In genomic region chr11:3021125-3021524, GRCh38 we compare ENCODE assay signal across 9 cellular contexts. TPM values are rescaled to one million over a fixed set of nuclear protein-coding genes. Genes with fewer than 3 reads are reported as not detected.
DNase-seq lines count a peak whose midpoint lies in the region; TF ChIP-seq lines count a peak whose summit lies in the region.
"Had no signal": no experiment of that assay in that cellular context is flagged by ENCODE, and none has a peak within 500 bp of the region (broad histone marks: within the 10 kb centered on the region; RNA-seq: fewer than 3 reads in every experiment).

No MANE protein-coding gene starts in this region.

- H3K9ac ChIP-seq in colonic mucosa (ENCODE audit: low read depth in 2 of 2, low read length in 2 of 2) = no peak overlapping the region

- peak; percentile 36 for TF ChIP-seq CTCF in CD14-positive monocyte (IDR thresholded peaks at IDR 0.05)
- TF ChIP-seq CTCF in GM12875 (IDR thresholded peaks at IDR 0.05; ENCODE audit: borderline replicate concordance, insufficient read depth, low read depth, low read length) = peak; percentile 59
- TF ChIP-seq CTCF in colonic mucosa (IDR thresholded peaks at IDR 0.05) = peak; percentile 55

- H3K36me3 Mint-ChIP-seq in CD14-positive monocyte = peaks cover 59 to 72% of the 10 kb centered on the region in 2 donors

- H3K27ac Mint-ChIP-seq in CD14-positive monocyte = no peak overlapping the region

- H3K4me3 Mint-ChIP-seq in CD14-positive monocyte = no peak overlapping the region

- H3K36me3 ChIP-seq in colonic mucosa = peaks cover 13% of the 10 kb centered on the region

- H3K9me3 ChIP-seq in colonic mucosa = no peaks in the 10 kb centered on the region

- no peak overlapping the region for H3K27ac ChIP-seq in colonic mucosa

- DNase-seq in CD14-positive monocyte (ENCODE audit: low spot score) (no peak), RPMI7951 (ENCODE audit: low read depth) (peak; percentile 10), colonic mucosa (peak; percentile 44), medulla oblongata (ENCODE audit: extremely low spot score) (peak; percentile 80), mesenteric fat pad (ENCODE audit: low spot score) (no peak), retina (no peak)
- DNase-seq in activated CD8-positive, alpha-beta memory T cell treated with anti-CD3 and anti-CD28 coated beads, Interleukin-2, amount 50 U/mL, for 4 hours = no peak

- peaks cover 0 to 2% (median 0%) of the 10 kb centered on the region in 7 donors for H3K9me3 Mint-ChIP-seq in CD14-positive monocyte
- H3K9me3 Mint-ChIP-seq: IgD-negative memory B cell had no signal

- H3K27me3 Mint-ChIP-seq in CD14-positive monocyte (ENCODE audit: low read depth in 3 of 3) = peaks cover 0 to 1% (median 0%) of the 10 kb centered on the region in 3 donors
- H3K27me3 Mint-ChIP-seq: IgD-negative memory B cell had no signal

- H3K4me1 ChIP-seq in colonic mucosa = no peaks in the 10 kb centered on the region

- H3K4me3 ChIP-seq in GM12875 (ENCODE audit: low read depth, low read length) (no peak overlapping the region), colonic mucosa (no peak overlapping the region)

- no peaks in the 10 kb centered on the region for H3K27me3 ChIP-seq in colonic mucosa

- peaks cover 40% of the 10 kb centered on the region for H3K4me1 Mint-ChIP-seq in CD14-positive monocyte

- intact Hi-C loops in CD14-positive monocyte (cut with micrococcal nuclease) = no loop called here
- intact Hi-C loops in colonic mucosa (cut with DNase I) = loop anchor here (5.0 kb wide), 1 partner anchor 44 kb away; no protein-coding TSS in a partner anchor

RNA-seq across cellular contexts. Expression of gene NAP1L4, which starts 29.0 kb away (rescaled TPM):
- 10 to 100 TPM; 42.1 to 44.9 TPM for polyA plus RNA-seq in CD14-positive monocyte
- 81.1 and 90.2 TPM in 2 replicates for total RNA-seq in RPMI7951 (2014; rRNA removed; shearing (Covaris generic))
- total RNA-seq in colonic mucosa (100 to 1,000 TPM in 1 of 2 donors, 10 to 100 TPM in 1; 96.1 to 134 TPM), mesenteric fat pad (96.1 TPM)

RNA-seq across cellular contexts. Expression of gene CARS1, which starts 36.1 kb away (rescaled TPM):
- 10 to 100 TPM; 30.9 to 35.7 TPM for polyA plus RNA-seq in CD14-positive monocyte
- 44.3 and 50.8 TPM in 2 replicates for total RNA-seq in RPMI7951 (2014; rRNA removed; shearing (Covaris generic))
- total RNA-seq in colonic mucosa = 10 to 100 TPM; 48.4 to 74.3 TPM
- 69.4 TPM for total RNA-seq in mesenteric fat pad

Comparison
In these comparisons a context has a peak if more than half of its experiments do, and no peak if none do; other contexts are left out.
1. DNase-seq: peak in RPMI7951 (single experiment), colonic mucosa (single experiment) and medulla oblongata (single experiment); none in CD14-positive monocyte (single experiment), mesenteric fat pad (single experiment), activated CD8-positive, alpha-beta memory T cell treated with anti-CD3 and anti-CD28 coated beads, Interleukin-2, amount 50 U/mL, for 4 hours (single experiment) and retina (single experiment).
2. Peak in every context shown above with its lines, with median percentiles within 50 percentile points of each other: CTCF ChIP-seq.